24 cellular contexts compared by ENCODE assay signal in the genomic region with DNA sequence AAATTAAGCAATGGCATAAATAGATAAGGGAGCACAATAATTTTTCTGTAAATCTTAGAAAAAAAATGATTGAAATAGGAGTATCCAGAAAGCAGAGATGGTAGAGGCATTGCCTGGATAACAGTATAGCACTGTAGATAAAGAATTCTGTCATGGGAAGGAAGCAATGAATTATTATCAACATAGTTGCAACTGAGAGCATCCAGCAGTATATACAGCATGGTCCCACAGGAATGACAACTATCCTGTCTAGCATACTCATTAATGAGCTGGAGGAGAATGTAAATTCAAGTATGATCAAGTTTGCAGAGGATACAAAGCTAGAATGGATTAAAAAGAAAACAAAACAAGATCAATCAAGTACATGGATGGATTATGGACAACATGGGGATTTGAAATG.
"Had no signal": no experiment of that assay in that cellular context is flagged by ENCODE, and none has a peak within 500 bp of the region (broad histone marks: within the 10 kb centered on the region; RNA-seq: fewer than 3 reads in every experiment).

No MANE protein-coding gene starts in this region.

- H3K9me3 Mint-ChIP-seq: activated naive CD8-positive, alpha-beta T cell treated with anti-CD3 and anti-CD28 coated beads, Interleukin-2, amount 10 ng/mL, durations not matched to agents 7 days and 5 days; WTC11 had no signal

- H3K27me3 Mint-ChIP-seq: activated naive CD8-positive, alpha-beta T cell treated with anti-CD3 and anti-CD28 coated beads, Interleukin-2, amount 10 ng/mL, durations not matched to agents 7 days and 5 days; T-helper 17 cell had no signal

- H3K4me1 ChIP-seq: ascending aorta had no signal

- H3K36me3 ChIP-seq: ascending aorta, brain microvascular endothelial cell, cardiac muscle cell had no signal

- H3K4me3 ChIP-seq: ascending aorta, cardiac muscle cell had no signal

- DNase-seq: activated CD4-positive, alpha-beta T cell treated with anti-CD3 and anti-CD28 coated beads for 48 hours; activated CD4-positive, alpha-beta T cell treated with anti-CD3 and anti-CD28 coated beads, Interleukin-2, amount 50 U/mL, for 4 hours; activated CD4-positive, CD25-positive, alpha-beta regulatory T cell treated with anti-CD3 and anti-CD28 coated beads, Interleukin-2, amount 50 U/mL, for 72 hours; activated CD8-positive, alpha-beta memory T cell treated with anti-CD3 and anti-CD28 coated beads, Interleukin-2, amount 50 U/mL, for 48 hours; activated CD8-positive, alpha-beta T cell treated with anti-CD3 and anti-CD28 coated beads, Interleukin-2, amount 10 ng/mL, durations not matched to agents 7 days and 5 days; activated naive CD4-positive, alpha-beta T cell treated with anti-CD3 and anti-CD28 coated beads, Interleukin-2, amount 50 U/mL, for 16 hours; activated naive CD8-positive, alpha-beta T cell treated with anti-CD3 and anti-CD28 coated beads, Interleukin-2, amount 10 ng/mL, durations not matched to agents 7 days and 5 days; activated T-cell treated with anti-CD3 and anti-CD28 coated beads, Interleukin-2, amount 50 U/mL, for 1 hour; amniotic stem cell; brain microvascular endothelial cell; NCI-H1092; NCI-H1417; NCI-H1930; NCI-H2171; NCI-H2227 treated with DMSO at 0.1 percent for 48 hours; NCI-H446 treated with DMSO at 0.1 percent for 48 hours; NCI-H524 treated with DMSO at 0.1 percent for 48 hours; NCI-H748 treated with DMSO at 0.1 percent for 48 hours; SIG-M5; T-helper 17 cell; T-helper 9 cell had no signal

- H3K4me3 Mint-ChIP-seq: activated CD8-positive, alpha-beta T cell treated with anti-CD3 and anti-CD28 coated beads, Interleukin-2, amount 10 ng/mL, durations not matched to agents 7 days and 5 days; activated naive CD8-positive, alpha-beta T cell treated with anti-CD3 and anti-CD28 coated beads, Interleukin-2, amount 10 ng/mL, durations not matched to agents 7 days and 5 days; T-helper 17 cell; WTC11 had no signal

- H3K4me1 Mint-ChIP-seq: activated naive CD8-positive, alpha-beta T cell treated with anti-CD3 and anti-CD28 coated beads, Interleukin-2, amount 10 ng/mL, durations not matched to agents 7 days and 5 days; WTC11 had no signal

- H3K27ac Mint-ChIP-seq: activated CD8-positive, alpha-beta T cell treated with anti-CD3 and anti-CD28 coated beads, Interleukin-2, amount 10 ng/mL, durations not matched to agents 7 days and 5 days; activated naive CD8-positive, alpha-beta T cell treated with anti-CD3 and anti-CD28 coated beads, Interleukin-2, amount 10 ng/mL, durations not matched to agents 7 days and 5 days; T-helper 17 cell; WTC11 had no signal

- H3K36me3 Mint-ChIP-seq: activated naive CD8-positive, alpha-beta T cell treated with anti-CD3 and anti-CD28 coated beads, Interleukin-2, amount 10 ng/mL, durations not matched to agents 7 days and 5 days; WTC11 had no signal

- H3K27me3 ChIP-seq: ascending aorta, brain microvascular endothelial cell, cardiac muscle cell had no signal

- H3K27ac ChIP-seq: ascending aorta, brain microvascular endothelial cell, cardiac muscle cell had no signal

- ATAC-seq: activated CD8-positive, alpha-beta T cell treated with anti-CD3 and anti-CD28 coated beads, Interleukin-2, amount 10 ng/mL, durations not matched to agents 7 days and 5 days; T-helper 17 cell; WTC11 had no signal

- H3K9me3 ChIP-seq: ascending aorta had no signal
